Comparison of ENCODE assay signal across 8 cellular contexts in the genomic region with DNA sequence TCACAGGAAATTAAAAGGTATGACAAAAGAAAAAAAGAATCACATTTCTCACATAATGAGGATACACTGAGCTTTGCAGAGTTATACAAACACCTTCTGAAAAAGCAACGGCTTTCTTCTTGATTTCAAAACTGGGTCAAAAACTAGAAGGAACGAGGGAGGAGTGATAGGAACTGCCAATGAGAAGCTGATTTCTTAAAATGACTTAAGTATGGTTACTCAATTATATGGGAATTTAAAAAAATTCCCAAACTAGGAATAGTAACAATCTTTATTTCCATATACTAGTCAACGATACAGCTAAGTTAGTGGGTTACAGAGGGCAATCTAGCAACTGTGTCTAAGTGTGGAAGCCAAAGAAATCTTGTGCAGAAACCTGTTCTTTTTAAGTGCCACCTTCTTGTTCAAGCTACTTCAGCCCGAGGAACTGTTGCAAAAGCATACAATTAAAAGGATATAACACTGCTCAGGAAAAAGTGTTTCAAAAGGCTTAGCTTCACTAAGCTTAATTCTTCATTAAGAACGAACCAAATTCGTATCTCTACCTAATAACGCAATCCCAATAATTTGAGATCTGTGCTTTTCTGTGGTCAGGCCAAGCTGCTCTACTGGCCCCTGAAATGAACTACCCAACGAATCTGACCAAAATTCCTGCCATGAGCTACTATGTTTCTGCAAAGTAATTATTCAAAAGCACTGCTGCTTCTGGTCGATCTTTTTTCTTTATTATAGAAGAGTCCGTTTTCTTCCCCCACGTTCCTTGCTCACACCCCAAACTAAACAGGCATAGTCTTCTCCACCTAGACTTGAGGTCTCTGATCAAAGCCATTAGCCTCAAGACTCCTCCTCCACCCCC. TPM values are rescaled to one million over a fixed set of nuclear protein-coding genes. Genes with fewer than 3 reads are reported as not detected.
DNase-seq lines count a peak whose midpoint lies in the region; ATAC-seq and TF ChIP-seq lines count a peak whose summit lies in the region.

No MANE protein-coding gene starts in this region.

- intact Hi-C loops in Calu3 (cut with micrococcal nuclease; ENCODE audit: unreplicated experiment) = loop anchor here (2.0 kb wide), 3 partner anchors 22 to 70 kb away; no protein-coding TSS in a partner anchor

- H3K9me3 ChIP-seq in MG63 = no peaks in the 10 kb centered on the region

- ATAC-seq in natural killer cell treated with Interleukin-12 subunit alpha and Interleukin-12 subunit beta and Interleukin-15 and Interleukin-18, amount 100 ng/mL, for 72 hours = no peak
- ATAC-seq in GM21360 (IDR thresholded peaks at IDR 0.05; ENCODE audit: unreplicated experiment) (no peak), HG02759 (IDR thresholded peaks at IDR 0.05; ENCODE audit: unreplicated experiment) (no peak)

- no TSS peak for BruUV-seq in Calu3 (replicated peaks; lab: Mats Ljungman, UMichigan)

- no peaks in the 10 kb centered on the region for H3K27me3 Mint-ChIP-seq in Calu3 (ENCODE audit: unreplicated experiment)
- no peaks in the 10 kb centered on the region for H3K27me3 Mint-ChIP-seq in chondrocyte (ENCODE audit: low read depth)
- H3K27me3 Mint-ChIP-seq in natural killer cell treated with Interleukin-12 subunit alpha and Interleukin-12 subunit beta and Interleukin-15 and Interleukin-18, amount 100 ng/mL, for 72 hours = no peaks in the 10 kb centered on the region

- H3K36me3 ChIP-seq in MG63 = no peaks in the 10 kb centered on the region; the same call in 1 of the 2 replicates

- H3K27ac Mint-ChIP-seq in Calu3 (ENCODE audit: unreplicated experiment) = peak overlapping the region; percentile 84
- peak overlapping the region; percentile 84 for H3K27ac Mint-ChIP-seq in chondrocyte (ENCODE audit: unreplicated experiment)
- peak overlapping the region; percentile 93 for H3K27ac Mint-ChIP-seq in natural killer cell treated with Interleukin-12 subunit alpha and Interleukin-12 subunit beta and Interleukin-15 and Interleukin-18, amount 100 ng/mL, for 72 hours

- H3K4me3 ChIP-seq in MG63 = peak overlapping the region; percentile 86

- H3K4me1 Mint-ChIP-seq in Calu3 (ENCODE audit: low read depth, unreplicated experiment) (peaks cover 68% of the 10 kb centered on the region), chondrocyte (ENCODE audit: low read depth) (peaks cover 71% of the 10 kb centered on the region)
- peaks cover 60 to 79% of the 10 kb centered on the region in 2 donors for H3K4me1 Mint-ChIP-seq in natural killer cell treated with Interleukin-12 subunit alpha and Interleukin-12 subunit beta and Interleukin-15 and Interleukin-18, amount 100 ng/mL, for 72 hours (ENCODE audit: low read depth in 2 of 2)

- peak overlapping the region; percentile 97 for H3K4me3 Mint-ChIP-seq in Calu3 (ENCODE audit: low read depth, unreplicated experiment)
- peak overlapping the region; percentile 94 for H3K4me3 Mint-ChIP-seq in chondrocyte (ENCODE audit: unreplicated experiment)
- H3K4me3 Mint-ChIP-seq in natural killer cell treated with Interleukin-12 subunit alpha and Interleukin-12 subunit beta and Interleukin-15 and Interleukin-18, amount 100 ng/mL, for 72 hours = peak overlapping the region; percentile 99

- TF ChIP-seq CTCF in Calu3 (IDR thresholded peaks at IDR 0.05; ENCODE audit: unreplicated experiment) = no peak
- no peak for TF ChIP-seq CTCF in chondrocyte (IDR thresholded peaks at IDR 0.05)

- H3K9me3 Mint-ChIP-seq in Calu3 (ENCODE audit: low read depth, unreplicated experiment) (no peaks in the 10 kb centered on the region), chondrocyte (ENCODE audit: low read depth) (no peaks in the 10 kb centered on the region)
- H3K9me3 Mint-ChIP-seq in natural killer cell treated with Interleukin-12 subunit alpha and Interleukin-12 subunit beta and Interleukin-15 and Interleukin-18, amount 100 ng/mL, for 72 hours = no peaks in the 10 kb centered on the region

- CTCF ChIA-PET in Calu3 (lab: Charles Lee) = interaction anchor here (0.8 kb wide), 1 partner anchor 41 kb away, joined by 3 read pairs; no protein-coding TSS in a partner anchor

- DNase-seq in Calu3 (no peak), MG63 (no peak), chondrocyte (ENCODE audit: low spot score) (no peak), kidney tubule cell (ENCODE audit: low spot score) (no peak), COLO829 (ENCODE audit: low spot score) (no peak)
- no peak for DNase-seq in natural killer cell treated with Interleukin-12 subunit alpha and Interleukin-12 subunit beta and Interleukin-15 and Interleukin-18, amount 100 ng/mL, for 72 hours (ENCODE audit: low spot score)

- H3K36me3 Mint-ChIP-seq in Calu3 (ENCODE audit: insufficient read depth, unreplicated experiment) (peaks cover 48% of the 10 kb centered on the region), chondrocyte (ENCODE audit: low read depth) (no peaks in the 10 kb centered on the region)
- H3K36me3 Mint-ChIP-seq in natural killer cell treated with Interleukin-12 subunit alpha and Interleukin-12 subunit beta and Interleukin-15 and Interleukin-18, amount 100 ng/mL, for 72 hours = peaks cover 7% of the 10 kb centered on the region

- no peaks in the 10 kb centered on the region for H3K27me3 ChIP-seq in MG63

RNA-seq across cellular contexts. Expression of gene USP24, which starts 1.9 kb away (rescaled TPM):
- total RNA-seq in Calu3 (2022) = 40.3 and 45.3 TPM in 2 replicates
- total RNA-seq in MG63 (2014; rRNA removed; shearing (Covaris generic); ENCODE audit: low replicate concordance) = 9.9 and 12.3 TPM in 2 replicates
- total RNA-seq in chondrocyte = 22.7 to 28.9 TPM (median 25.8 TPM) in 3 replicates
- 10 to 100 TPM; 66.8 to 83.1 TPM for total RNA-seq in natural killer cell treated with Interleukin-12 subunit alpha and Interleukin-12 subunit beta and Interleukin-15 and Interleukin-18, amount 100 ng/mL, for 72 hours
